2 cellular contexts compared by ENCODE assay signal in the genomic region with DNA sequence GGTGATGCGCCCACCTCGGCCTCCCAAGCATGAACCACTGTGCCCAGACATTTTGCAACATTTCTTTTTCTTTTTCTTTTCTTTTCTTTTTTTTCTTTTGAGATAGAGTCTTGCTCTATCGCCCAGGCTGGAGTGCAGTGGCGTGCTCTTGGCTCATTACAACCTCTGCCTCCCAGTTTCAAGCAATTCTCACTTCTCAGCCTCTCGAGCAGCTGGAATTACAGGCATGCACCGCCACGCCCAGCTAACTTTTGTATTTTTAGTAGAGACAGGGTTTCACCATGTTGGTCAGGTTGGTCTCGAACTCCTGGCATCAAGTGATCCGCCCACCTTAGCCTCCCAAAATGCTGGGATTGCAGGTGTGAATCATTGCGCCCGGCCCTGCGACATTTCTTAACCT.
TF ChIP-seq lines count a peak whose summit lies in the region.

No MANE protein-coding gene starts in this region.

TF ChIP-seq in A549, 52 proteins besides CTCF, POLR2A, EP300 and RAD21:
- TF ChIP-seq, protein P1, sequence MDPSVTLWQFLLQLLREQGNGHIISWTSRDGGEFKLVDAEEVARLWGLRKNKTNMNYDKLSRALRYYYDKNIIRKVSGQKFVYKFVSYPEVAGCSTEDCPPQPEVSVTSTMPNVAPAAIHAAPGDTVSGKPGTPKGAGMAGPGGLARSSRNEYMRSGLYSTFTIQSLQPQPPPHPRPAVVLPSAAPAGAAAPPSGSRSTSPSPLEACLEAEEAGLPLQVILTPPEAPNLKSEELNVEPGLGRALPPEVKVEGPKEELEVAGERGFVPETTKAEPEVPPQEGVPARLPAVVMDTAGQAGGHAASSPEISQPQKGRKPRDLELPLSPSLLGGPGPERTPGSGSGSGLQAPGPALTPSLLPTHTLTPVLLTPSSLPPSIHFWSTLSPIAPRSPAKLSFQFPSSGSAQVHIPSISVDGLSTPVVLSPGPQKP (IDR thresholded peaks at IDR 0.05; ENCODE audit: low read depth, low read length) = no peak
- no peak for TF ChIP-seq FOSB (CRISPR knock-in tag; IDR thresholded peaks at IDR 0.05)
- TF ChIP-seq, protein P2, sequence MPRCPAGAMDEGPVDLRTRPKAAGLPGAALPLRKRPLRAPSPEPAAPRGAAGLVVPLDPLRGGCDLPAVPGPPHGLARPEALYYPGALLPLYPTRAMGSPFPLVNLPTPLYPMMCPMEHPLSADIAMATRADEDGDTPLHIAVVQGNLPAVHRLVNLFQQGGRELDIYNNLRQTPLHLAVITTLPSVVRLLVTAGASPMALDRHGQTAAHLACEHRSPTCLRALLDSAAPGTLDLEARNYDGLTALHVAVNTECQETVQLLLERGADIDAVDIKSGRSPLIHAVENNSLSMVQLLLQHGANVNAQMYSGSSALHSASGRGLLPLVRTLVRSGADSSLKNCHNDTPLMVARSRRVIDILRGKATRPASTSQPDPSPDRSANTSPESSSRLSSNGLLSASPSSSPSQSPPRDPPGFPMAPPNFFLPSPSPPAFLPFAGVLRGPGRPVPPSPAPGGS (IDR thresholded peaks at IDR 0.05) = no peak
- no peak for TF ChIP-seq HOXB5 (CRISPR knock-in tag; IDR thresholded peaks at IDR 0.05)

TF ChIP-seq in Ishikawa, 13 proteins besides CTCF, POLR2A, EP300 and RAD21 (continued from another document):
- TF ChIP-seq, protein P3, sequence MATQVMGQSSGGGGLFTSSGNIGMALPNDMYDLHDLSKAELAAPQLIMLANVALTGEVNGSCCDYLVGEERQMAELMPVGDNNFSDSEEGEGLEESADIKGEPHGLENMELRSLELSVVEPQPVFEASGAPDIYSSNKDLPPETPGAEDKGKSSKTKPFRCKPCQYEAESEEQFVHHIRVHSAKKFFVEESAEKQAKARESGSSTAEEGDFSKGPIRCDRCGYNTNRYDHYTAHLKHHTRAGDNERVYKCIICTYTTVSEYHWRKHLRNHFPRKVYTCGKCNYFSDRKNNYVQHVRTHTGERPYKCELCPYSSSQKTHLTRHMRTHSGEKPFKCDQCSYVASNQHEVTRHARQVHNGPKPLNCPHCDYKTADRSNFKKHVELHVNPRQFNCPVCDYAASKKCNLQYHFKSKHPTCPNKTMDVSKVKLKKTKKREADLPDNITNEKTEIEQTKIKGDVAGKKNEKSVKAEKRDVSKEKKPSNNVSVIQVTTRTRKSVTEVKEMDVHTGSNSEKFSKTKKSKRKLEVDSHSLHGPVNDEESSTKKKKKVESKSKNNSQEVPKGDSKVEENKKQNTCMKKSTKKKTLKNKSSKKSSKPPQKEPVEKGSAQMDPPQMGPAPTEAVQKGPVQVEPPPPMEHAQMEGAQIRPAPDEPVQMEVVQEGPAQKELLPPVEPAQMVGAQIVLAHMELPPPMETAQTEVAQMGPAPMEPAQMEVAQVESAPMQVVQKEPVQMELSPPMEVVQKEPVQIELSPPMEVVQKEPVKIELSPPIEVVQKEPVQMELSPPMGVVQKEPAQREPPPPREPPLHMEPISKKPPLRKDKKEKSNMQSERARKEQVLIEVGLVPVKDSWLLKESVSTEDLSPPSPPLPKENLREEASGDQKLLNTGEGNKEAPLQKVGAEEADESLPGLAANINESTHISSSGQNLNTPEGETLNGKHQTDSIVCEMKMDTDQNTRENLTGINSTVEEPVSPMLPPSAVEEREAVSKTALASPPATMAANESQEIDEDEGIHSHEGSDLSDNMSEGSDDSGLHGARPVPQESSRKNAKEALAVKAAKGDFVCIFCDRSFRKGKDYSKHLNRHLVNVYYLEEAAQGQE (IDR thresholded peaks at IDR 0.05; ENCODE audit: low read depth) = no peak
- no peak for TF ChIP-seq TAF1 (IDR thresholded peaks at IDR 0.05; ENCODE audit: low read depth)
- TF ChIP-seq TCF12 (IDR thresholded peaks at IDR 0.05; ENCODE audit: low read depth) = peak; percentile 87
- peak; percentile 93 for TF ChIP-seq TEAD4 (IDR thresholded peaks at IDR 0.05)
- no peak for TF ChIP-seq ZBTB7A (IDR thresholded peaks at IDR 0.05; ENCODE audit: low read depth)
- no peak for TF ChIP-seq CEBPB (IDR thresholded peaks at IDR 0.05)
- TF ChIP-seq, protein P4, sequence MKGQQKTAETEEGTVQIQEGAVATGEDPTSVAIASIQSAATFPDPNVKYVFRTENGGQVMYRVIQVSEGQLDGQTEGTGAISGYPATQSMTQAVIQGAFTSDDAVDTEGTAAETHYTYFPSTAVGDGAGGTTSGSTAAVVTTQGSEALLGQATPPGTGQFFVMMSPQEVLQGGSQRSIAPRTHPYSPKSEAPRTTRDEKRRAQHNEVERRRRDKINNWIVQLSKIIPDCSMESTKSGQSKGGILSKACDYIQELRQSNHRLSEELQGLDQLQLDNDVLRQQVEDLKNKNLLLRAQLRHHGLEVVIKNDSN (IDR thresholded peaks at IDR 0.05) = no peak
- TF ChIP-seq EGR1 (IDR thresholded peaks at IDR 0.05) = no peak; the same call in 1 of the 2 replicates
- peak; percentile 52; the same call in 1 of the 2 replicates for TF ChIP-seq FOXM1 (IDR thresholded peaks at IDR 0.05; ENCODE audit: borderline replicate concordance, low read depth)
- TF ChIP-seq NFIC (IDR thresholded peaks at IDR 0.05) = peak; percentile 46; the same call in 1 of the 2 replicates
- no peak for TF ChIP-seq CREB1 (IDR thresholded peaks at IDR 0.05; ENCODE audit: low read depth)
- TF ChIP-seq, protein P5, sequence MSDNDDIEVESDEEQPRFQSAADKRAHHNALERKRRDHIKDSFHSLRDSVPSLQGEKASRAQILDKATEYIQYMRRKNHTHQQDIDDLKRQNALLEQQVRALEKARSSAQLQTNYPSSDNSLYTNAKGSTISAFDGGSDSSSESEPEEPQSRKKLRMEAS (IDR thresholded peaks at IDR 0.05) = no peak
